Comparison of ENCODE assay signal across 20 cellular contexts in genomic region chr3:156599061-156599460, GRCh38.
"Had no signal": no experiment of that assay in that cellular context is flagged by ENCODE, and none has a peak within 500 bp of the region (broad histone marks: within the 10 kb centered on the region; RNA-seq: fewer than 3 reads in every experiment).

No MANE protein-coding gene starts in this region.

- H3K9me3 ChIP-seq: gastrocnemius medialis, neutrophil, psoas muscle, spleen, thoracic aorta, transverse colon had no signal

- H3K4me3 ChIP-seq: gastrocnemius medialis, psoas muscle, spleen, thoracic aorta, transverse colon had no signal

- FAIRE-seq: bronchial epithelial cell, endothelial cell of umbilical vein had no signal

- H3K9me3 Mint-ChIP-seq: central memory CD8-positive, alpha-beta T cell; effector memory CD8-positive, alpha-beta T cell; mesothelial cell of epicardium; stimulated activated naive CD8-positive, alpha-beta T cell treated with anti-CD3 and anti-CD28 coated beads, Interleukin-15, amount 100 ng/mL, for 72 hours had no signal

- H3K27ac Mint-ChIP-seq: effector memory CD8-positive, alpha-beta T cell; mesothelial cell of epicardium; natural killer cell; stimulated activated naive B cell treated with anti-CD40 and anti-IgM and Interleukin-4, amounts not matched to agents 10 μg/mL and 1 μg/mL and 100 μg/mL, for 72 hours; stimulated activated naive CD8-positive, alpha-beta T cell treated with anti-CD3 and anti-CD28 coated beads, Interleukin-15, amount 100 ng/mL, for 72 hours had no signal

- H3K27me3 ChIP-seq: gastrocnemius medialis, neutrophil, spleen, transverse colon had no signal

- H3K4me3 Mint-ChIP-seq: central memory CD8-positive, alpha-beta T cell; effector memory CD8-positive, alpha-beta T cell; mesothelial cell of epicardium; natural killer cell; stimulated activated naive B cell treated with anti-CD40 and anti-IgM and Interleukin-4, amounts not matched to agents 10 μg/mL and 1 μg/mL and 100 μg/mL, for 72 hours; stimulated activated naive CD8-positive, alpha-beta T cell treated with anti-CD3 and anti-CD28 coated beads, Interleukin-15, amount 100 ng/mL, for 72 hours had no signal

- DNase-seq: effector memory CD8-positive, alpha-beta T cell; erythroblast; gastrocnemius medialis; kidney glomerular epithelial cell; mammary epithelial cell; natural killer cell; psoas muscle; spleen; stimulated activated CD4-positive, alpha-beta T cell treated with anti-CD3 and anti-CD28 coated beads, Interleukin-15, amount 100 ng/mL, for 24 hours; stimulated activated CD4-positive, alpha-beta T cell treated with anti-CD3 and anti-CD28 coated beads, Interleukin-1b, Interleukin-23, amount 100 ng/mL, for 48 hours; stimulated activated CD4-positive, alpha-beta T cell treated with anti-CD3 and anti-CD28 coated beads, Interleukin-4, amount 100 ng/mL, for 24 hours; stimulated activated naive B cell treated with anti-CD40 and anti-IgM and Interleukin-4, amounts not matched to agents 10 μg/mL and 1 μg/mL and 100 μg/mL, for 72 hours; stimulated activated naive CD8-positive, alpha-beta T cell treated with anti-CD3 and anti-CD28 coated beads, Interleukin-15, amount 100 ng/mL, for 72 hours; transverse colon had no signal

- H3K36me3 Mint-ChIP-seq: mesothelial cell of epicardium; natural killer cell; stimulated activated naive B cell treated with anti-CD40 and anti-IgM and Interleukin-4, amounts not matched to agents 10 μg/mL and 1 μg/mL and 100 μg/mL, for 72 hours had no signal

- H3K4me1 ChIP-seq: spleen had no signal

- H3K36me3 ChIP-seq: gastrocnemius medialis, neutrophil, spleen, thoracic aorta, transverse colon had no signal

- H3K27ac ChIP-seq: gastrocnemius medialis, neutrophil, psoas muscle, spleen, thoracic aorta, transverse colon had no signal

- H3K4me1 Mint-ChIP-seq: central memory CD8-positive, alpha-beta T cell; natural killer cell; stimulated activated naive B cell treated with anti-CD40 and anti-IgM and Interleukin-4, amounts not matched to agents 10 μg/mL and 1 μg/mL and 100 μg/mL, for 72 hours had no signal
